Comparison of ENCODE assay signal across 8 cellular contexts in the genomic region with DNA sequence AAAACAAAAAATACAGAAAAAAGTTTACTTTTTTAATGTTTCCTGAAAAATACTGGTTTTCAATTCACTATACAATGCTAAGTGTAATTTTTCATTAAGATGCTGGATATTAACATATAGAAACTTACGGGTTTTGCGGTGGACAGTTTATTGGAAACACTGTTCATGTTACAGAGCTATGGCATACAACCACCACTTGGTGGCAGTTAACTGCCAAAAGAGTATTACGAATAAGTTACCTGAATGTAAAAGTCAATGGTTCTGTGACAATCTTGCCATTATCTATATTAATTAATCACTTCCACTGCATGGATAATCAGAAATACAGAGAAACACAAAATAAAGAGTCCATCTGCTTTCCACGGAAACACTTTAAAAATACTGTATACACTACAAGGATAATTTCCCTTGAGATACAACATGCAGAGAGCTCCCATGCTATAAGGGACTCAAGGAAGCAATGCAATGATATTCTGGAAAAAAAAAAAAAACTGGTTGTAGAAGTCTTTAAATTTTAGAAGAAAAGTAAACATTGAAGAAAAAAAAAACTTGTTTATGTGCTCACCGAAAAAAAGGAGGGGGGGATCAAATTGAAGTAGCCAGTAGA.
DNase-seq lines count a peak whose midpoint lies in the region; ATAC-seq, FAIRE-seq and TF ChIP-seq lines count a peak whose summit lies in the region.

No MANE protein-coding gene starts in this region.

- ATAC-seq in GM21526 (IDR thresholded peaks at IDR 0.05; ENCODE audit: low FRiP score, unreplicated experiment) (peak; percentile 89), HG03571 (IDR thresholded peaks at IDR 0.05; ENCODE audit: unreplicated experiment) (peak; percentile 89)

- no peak for FAIRE-seq in frontal cortex (lab: Jason Lieb, UNC)

- no peak overlapping the region for H3K4me3 Mint-ChIP-seq in progenitor cell of endocrine pancreas (ENCODE audit: low read depth)

- H3K9me3 Mint-ChIP-seq in progenitor cell of endocrine pancreas (ENCODE audit: low read depth): no peaks in the 10 kb centered on the region

- TF ChIP-seq CTCF in fibroblast of lung (conservative IDR thresholded peaks at IDR 0.05 in 1 of 2, IDR thresholded peaks at IDR 0.05 in 1 of 2; ENCODE audit: low read depth in 1 of 2, low read length in 2 of 2): peak; percentile 59 to 84
- peak; percentile 77 for TF ChIP-seq CTCF in progenitor cell of endocrine pancreas (IDR thresholded peaks at IDR 0.05; ENCODE audit: unreplicated experiment)

- DNase-seq in stimulated activated CD4-positive, alpha-beta T cell treated with anti-CD3 and anti-CD28 coated beads, Interleukin-2, amount 100 ng/mL, for 4 hours (ENCODE audit: low read depth): peak; percentile 2
- no peak for DNase-seq in stimulated activated CD4-positive, alpha-beta T cell treated with anti-CD3 and anti-CD28 coated beads, Interleukin-4, amount 100 ng/mL, for 1 hour
- DNase-seq in SW480 (ENCODE audit: low spot score): peak; percentile 47
- peak; percentile 15 to 43 for DNase-seq in fibroblast of lung (ENCODE audit: low read depth in 2 of 2)
- DNase-seq in progenitor cell of endocrine pancreas (ENCODE audit: low spot score, unreplicated experiment): no peak
- no peak for DNase-seq in frontal cortex (ENCODE audit: low spot score in 2 of 2)

- no peaks in the 10 kb centered on the region for H3K27me3 ChIP-seq in fibroblast of lung (ENCODE audit: control insufficient read depth, insufficient read depth, low read length)

- no peaks in the 10 kb centered on the region for H3K36me3 ChIP-seq in fibroblast of lung (ENCODE audit: control insufficient read depth, insufficient read depth, low read length)

- no peak overlapping the region for H3K4me3 ChIP-seq in fibroblast of lung (replicated peaks in 1 of 4; ENCODE audit: control extremely low read depth in 1 of 4, insufficient read depth in 1 of 4, low read depth in 3 of 4, low read length in 4 of 4)

- H3K79me2 ChIP-seq in fibroblast of lung (ENCODE audit: control insufficient read depth, insufficient read depth, low read length): no peaks in the 10 kb centered on the region

- H2AFZ ChIP-seq in fibroblast of lung (ENCODE audit: low read length): no peak overlapping the region

- H3K4me1 ChIP-seq in fibroblast of lung (ENCODE audit: control insufficient read depth, extremely low read depth, insufficient read depth, low read length): no peaks in the 10 kb centered on the region

- no peaks in the 10 kb centered on the region for H3K36me3 Mint-ChIP-seq in progenitor cell of endocrine pancreas (ENCODE audit: insufficient read depth)

- H3K27ac Mint-ChIP-seq in progenitor cell of endocrine pancreas: no peak overlapping the region

- no peaks in the 10 kb centered on the region for H3K9me3 ChIP-seq in fibroblast of lung (ENCODE audit: control insufficient read depth, insufficient read depth, low read depth, low read length)

- H3K27me3 Mint-ChIP-seq in progenitor cell of endocrine pancreas: no peaks in the 10 kb centered on the region

- no peaks in the 10 kb centered on the region for H4K20me1 ChIP-seq in fibroblast of lung (ENCODE audit: control insufficient read depth, extremely low read depth, insufficient read depth, low read length)

- no peak overlapping the region for H3K4me2 ChIP-seq in fibroblast of lung (ENCODE audit: extremely low read depth, insufficient read depth, low read length)

- no peaks in the 10 kb centered on the region for H3K4me1 Mint-ChIP-seq in progenitor cell of endocrine pancreas (ENCODE audit: low read depth)

- H3K27ac ChIP-seq in fibroblast of lung (ENCODE audit: insufficient read depth, low read length): no peak overlapping the region

- no peak overlapping the region for H3K9ac ChIP-seq in fibroblast of lung (ENCODE audit: insufficient read depth, low read length)

Comparison
In these comparisons a context has a peak if more than half of its experiments do, and no peak if none do; other contexts are left out.
1. DNase-seq: peak in stimulated activated CD4-positive, alpha-beta T cell treated with anti-CD3 and anti-CD28 coated beads, Interleukin-2, amount 100 ng/mL, for 4 hours (single experiment), SW480 (single experiment) and fibroblast of lung (2 of 2); none in stimulated activated CD4-positive, alpha-beta T cell treated with anti-CD3 and anti-CD28 coated beads, Interleukin-4, amount 100 ng/mL, for 1 hour (single experiment), progenitor cell of endocrine pancreas (single experiment) and frontal cortex (0 of 2).